In the genomic region with DNA sequence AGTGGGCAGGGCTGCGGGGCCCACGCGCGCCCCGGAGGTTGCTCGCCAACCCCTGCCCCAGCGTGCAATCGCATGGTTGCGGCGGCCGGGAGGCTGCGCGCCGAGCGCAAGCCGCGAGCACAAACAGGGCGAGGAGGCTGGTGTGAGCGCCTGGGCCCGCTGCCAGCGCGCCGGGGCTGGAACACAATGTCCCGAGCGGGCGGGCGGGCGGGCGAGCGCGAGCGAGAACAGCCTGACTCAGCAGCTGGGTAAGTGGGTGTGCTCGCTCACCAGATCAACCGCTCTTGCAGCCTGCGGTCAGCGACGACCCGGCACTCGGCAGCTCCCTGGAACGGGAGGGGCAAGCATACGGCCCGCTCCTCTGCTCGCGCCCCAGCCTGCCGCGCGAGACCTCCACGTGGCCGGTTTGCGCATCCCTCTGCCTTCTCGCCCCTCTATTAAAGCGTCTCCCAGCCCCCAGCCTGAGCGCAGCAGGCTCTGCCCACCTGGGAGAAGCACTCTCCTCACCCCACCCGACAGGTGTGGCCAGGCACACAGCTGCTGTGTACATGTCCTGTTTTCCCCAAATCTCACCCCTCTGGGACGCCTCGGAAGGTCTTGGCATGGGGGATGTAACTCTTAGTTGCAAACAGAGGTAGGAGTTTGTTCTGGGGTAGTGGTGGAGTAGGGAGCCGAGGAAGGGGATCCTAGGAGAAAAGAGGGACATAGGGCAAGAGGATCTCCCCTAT, we compare ENCODE assay signal across 8 cellular contexts. TPM values are rescaled to one million over a fixed set of nuclear protein-coding genes. Genes with fewer than 3 reads are reported as not detected.
DNase-seq lines count a peak whose midpoint lies in the region; ATAC-seq and TF ChIP-seq lines count a peak whose summit lies in the region.

No MANE protein-coding gene starts in this region.

- no peaks in the 10 kb centered on the region for H3K9me2 ChIP-seq in MM.1S (replicated peaks; ENCODE audit: insufficient read depth, low read length)

- in situ Hi-C loops in SK-MEL-5 (cut with HindIII; ENCODE audit: low pct_unique_long_range_greater_than_20kb, low sequenced_read_pairs) = no loop called here

- peak overlapping the region; percentile 99 for H3K27ac Mint-ChIP-seq in activated naive CD4-positive, alpha-beta T cell treated with anti-CD3 and anti-CD28 coated beads, Interleukin-2, amount 10 ng/mL, durations not matched to agents 7 days and 5 days

- peak overlapping the region; percentile 93 for H2AFZ ChIP-seq in MM.1S (ENCODE audit: low read length)

- CTCF ChIA-PET in activated naive CD4-positive, alpha-beta T cell treated with anti-CD3 and anti-CD28 coated beads, Interleukin-2, amount 10 ng/mL, durations not matched to agents 7 days and 5 days (lab: Charles Lee) = interaction anchor here (0.5 to 1.5 kb wide), 7 partner anchors 9 to 92 kb away, joined by 3 to 5 read pairs (median 3); a partner anchor contains a TSS

- H3K4me1 Mint-ChIP-seq in activated naive CD4-positive, alpha-beta T cell treated with anti-CD3 and anti-CD28 coated beads, Interleukin-2, amount 10 ng/mL, durations not matched to agents 7 days and 5 days = peaks cover 88% of the 10 kb centered on the region

- WGBS in gastroesophageal sphincter (ENCODE audit: low coverage in 1 of 2), 2 donors = no CpG with 5 or more reads among the region's 57 CpGs

- no peaks in the 10 kb centered on the region for H3K9me3 Mint-ChIP-seq in activated naive CD4-positive, alpha-beta T cell treated with anti-CD3 and anti-CD28 coated beads, Interleukin-2, amount 10 ng/mL, durations not matched to agents 7 days and 5 days

- H3K4me1 ChIP-seq in MM.1S (ENCODE audit: low read length) = peaks cover 34% of the 10 kb centered on the region
- H3K4me1 ChIP-seq in gastroesophageal sphincter = peaks cover 47 to 93% (median 71%) of the 10 kb centered on the region in 3 donors

- peak; percentile 41 for ATAC-seq in GM21786 (IDR thresholded peaks at IDR 0.05; ENCODE audit: unreplicated experiment)
- ATAC-seq in gastroesophageal sphincter = peak; percentile 70

- H3K4me2 ChIP-seq in MM.1S (ENCODE audit: low read depth, low read length) = peak overlapping the region; percentile 99

- no peaks in the 10 kb centered on the region for H3K27me3 Mint-ChIP-seq in activated naive CD4-positive, alpha-beta T cell treated with anti-CD3 and anti-CD28 coated beads, Interleukin-2, amount 10 ng/mL, durations not matched to agents 7 days and 5 days

- no peaks in the 10 kb centered on the region for H4K20me1 ChIP-seq in MM.1S (ENCODE audit: insufficient read depth, low read length)

- TF ChIP-seq CTCF in MM.1S (IDR thresholded peaks at IDR 0.05; ENCODE audit: low read length) (no peak), gastroesophageal sphincter (IDR thresholded peaks at IDR 0.05) (peak in 2 of 4 experiments; percentile 23 to 50)

- H3K4me3 ChIP-seq in MM.1S (ENCODE audit: low read length) = peak overlapping the region; percentile 73
- peak overlapping the region; percentile 29 to 63 for H3K4me3 ChIP-seq in gastroesophageal sphincter

- no peaks in the 10 kb centered on the region for H3K27me3 ChIP-seq in MM.1S (replicated peaks; ENCODE audit: insufficient read depth, low read length)
- H3K27me3 ChIP-seq in gastroesophageal sphincter = no peaks in the 10 kb centered on the region

- H3K79me2 ChIP-seq in MM.1S (ENCODE audit: low read length) = no peaks in the 10 kb centered on the region

- peak; percentile 92 for DNase-seq in DMS53 (lab: John Stamatoyannopoulos, UW)
- peak; percentile 94 for DNase-seq in MM.1S
- peak; percentile 14 for DNase-seq in SK-MEL-5 (ENCODE audit: low read depth, low spot score)
- peak; percentile 90 for DNase-seq in activated naive CD4-positive, alpha-beta T cell treated with anti-CD3 and anti-CD28 coated beads, Interleukin-2, amount 10 ng/mL, durations not matched to agents 7 days and 5 days
- DNase-seq in non-pigmented ciliary epithelial cell (ENCODE audit: low read depth) = peak; percentile 92
- peak; percentile 51 to 97 (median 89) for DNase-seq in substantia nigra (lab: John Stamatoyannopoulos, UW)

- H3F3A ChIP-seq in MM.1S (ENCODE audit: insufficient read depth, low read length) = peaks cover 35% of the 10 kb centered on the region

- H3K9me3 ChIP-seq in MM.1S (replicated peaks; ENCODE audit: insufficient read depth, low read length) = no peaks in the 10 kb centered on the region
- no peaks in the 10 kb centered on the region for H3K9me3 ChIP-seq in gastroesophageal sphincter

- H3K27ac ChIP-seq in MM.1S (ENCODE audit: low read length) = peak overlapping the region; percentile 83
- H3K27ac ChIP-seq in gastroesophageal sphincter = peak overlapping the region; percentile 89 to 100 (median 96)
- H3K27ac ChIP-seq in substantia nigra (ENCODE audit: low read depth, low read length, poor library complexity, severe bottlenecking) = peak overlapping the region; percentile 100

- H3K36me3 ChIP-seq in MM.1S (replicated peaks; ENCODE audit: insufficient read depth, low read length) (no peaks in the 10 kb centered on the region), gastroesophageal sphincter (no peaks in the 10 kb centered on the region)

- H3K36me3 Mint-ChIP-seq in activated naive CD4-positive, alpha-beta T cell treated with anti-CD3 and anti-CD28 coated beads, Interleukin-2, amount 10 ng/mL, durations not matched to agents 7 days and 5 days = no peaks in the 10 kb centered on the region

- peak; percentile 97 for TF ChIP-seq EP300 in gastroesophageal sphincter (IDR thresholded peaks at IDR 0.05)

- peak overlapping the region; percentile 78 for H3K9ac ChIP-seq in MM.1S (ENCODE audit: low read length)

- H3K4me3 Mint-ChIP-seq in activated naive CD4-positive, alpha-beta T cell treated with anti-CD3 and anti-CD28 coated beads, Interleukin-2, amount 10 ng/mL, durations not matched to agents 7 days and 5 days = peak overlapping the region; percentile 63

- TF ChIP-seq POLR2A in gastroesophageal sphincter (IDR thresholded peaks at IDR 0.05) = peak; percentile 4 to 65

RNA-seq across cellular contexts. Expression of a gene that starts 8.7 kb away (rescaled TPM):
- total RNA-seq in SK-MEL-5 (2014; rRNA removed; shearing (Covaris generic)) = 0.35 TPM in 1 of 2 replicates, not detected in the other
- 0.32 TPM in 1 of 2 replicates, not detected in the other for polyA plus RNA-seq in SK-MEL-5 (2015; cell fraction: cytosol; rRNA removed)
- 1.1 TPM in 1 of 2 replicates, not detected in the other for polyA plus RNA-seq in SK-MEL-5 (2015; cell fraction: nucleus; rRNA removed)
- 1 to 10 TPM in 1 of 4 donors, under 1 TPM in 1, not detected in 2; 0.54 to 1.5 TPM for total RNA-seq in gastroesophageal sphincter

RNA-seq across cellular contexts. Expression of a gene that starts 39.4 kb away (rescaled TPM):
- 4.3 and 4.6 TPM in 2 replicates for total RNA-seq in SK-MEL-5 (2014; rRNA removed; shearing (Covaris generic))
- 10.1 and 11.8 TPM in 2 replicates for polyA plus RNA-seq in SK-MEL-5 (2015; cell fraction: cytosol; rRNA removed)
- 3.6 and 4.6 TPM in 2 replicates for polyA plus RNA-seq in SK-MEL-5 (2015; cell fraction: nucleus; rRNA removed)
- 100 to 1,000 TPM; 453 to 676 (median 478) TPM for total RNA-seq in gastroesophageal sphincter

RNA-seq across cellular contexts. Expression of a gene that starts 48.3 kb away (rescaled TPM):
- not detected in 2 replicates for total RNA-seq in SK-MEL-5 (2014; rRNA removed; shearing (Covaris generic))
- polyA plus RNA-seq in SK-MEL-5 (2015; cell fraction: cytosol; rRNA removed) = not detected in 2 replicates
- polyA plus RNA-seq in SK-MEL-5 (2015; cell fraction: nucleus; rRNA removed) = not detected in 2 replicates
- not detected for total RNA-seq in gastroesophageal sphincter

RNA-seq across cellular contexts. Expression of a gene that starts 52.7 kb away (rescaled TPM):
- not detected in 2 replicates for total RNA-seq in SK-MEL-5 (2014; rRNA removed; shearing (Covaris generic))
- not detected in 2 replicates for polyA plus RNA-seq in SK-MEL-5 (2015; cell fraction: cytosol; rRNA removed)
- polyA plus RNA-seq in SK-MEL-5 (2015; cell fraction: nucleus; rRNA removed) = not detected in 2 replicates
- not detected for total RNA-seq in gastroesophageal sphincter

Comparison
In these comparisons a context has a peak if more than half of its experiments do, and no peak if none do; other contexts are left out.
1. Peak in every context shown above with its lines: DNase-seq, ATAC-seq, H3K4me3 ChIP-seq and H3K27ac ChIP-seq.
2. DNase-seq: peak in every context shown above with its lines; median percentile 94 in MM.1S; 92 in DMS53; 92 in non-pigmented ciliary epithelial cell; 90 in activated naive CD4-positive, alpha-beta T cell treated with anti-CD3 and anti-CD28 coated beads, Interleukin-2, amount 10 ng/mL, durations not matched to agents 7 days and 5 days; 89 in substantia nigra; 14 in SK-MEL-5.
3. RNA of a gene that starts 39.4 kb away (total RNA-seq): 453 to 676 TPM in gastroesophageal sphincter; 4.3 to 4.6 TPM in SK-MEL-5; every median in the first group is over 10 times any median in the second.